In the genomic region with DNA sequence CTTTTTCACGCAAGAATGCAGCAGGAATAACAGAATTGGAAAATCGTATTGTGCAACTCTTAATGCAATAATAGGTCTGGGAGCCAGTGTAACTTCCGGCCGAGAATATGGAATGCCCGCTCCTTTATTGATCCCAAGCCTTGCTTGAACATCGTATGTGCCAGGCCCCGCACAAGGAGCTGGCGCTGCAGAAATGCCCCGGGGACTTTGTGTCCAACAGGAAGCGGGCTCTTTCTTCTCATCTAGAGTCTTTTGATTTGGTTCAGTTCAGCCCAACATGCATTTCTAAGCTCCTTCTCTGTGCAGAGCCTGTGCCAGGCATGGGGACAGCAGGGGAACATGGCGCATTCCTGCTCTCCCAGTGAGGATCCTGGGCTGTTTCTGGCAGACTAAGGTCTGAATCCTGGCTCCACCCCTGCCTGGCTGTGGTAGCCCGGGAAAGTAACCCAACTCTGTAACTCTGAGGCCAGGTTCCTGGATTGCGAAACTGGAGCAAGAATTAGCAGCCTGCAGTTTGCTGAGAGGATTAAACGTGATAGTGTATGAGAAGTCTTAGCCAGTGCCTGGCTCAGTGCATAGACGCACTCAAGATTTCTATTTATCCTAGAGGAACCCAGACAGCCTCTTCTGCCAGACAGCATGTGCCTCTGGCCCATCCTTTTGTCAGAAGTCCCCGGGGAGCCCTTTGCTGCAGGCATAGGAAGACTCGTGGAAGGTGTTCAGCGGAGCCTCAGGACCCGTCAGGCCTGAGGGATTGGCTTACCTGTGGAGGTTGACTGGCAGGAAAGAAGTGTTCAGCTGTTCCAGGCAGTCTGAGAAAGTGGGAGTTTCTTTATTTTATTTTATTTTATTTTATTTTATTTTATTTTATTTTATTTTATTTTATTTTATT, we compare ENCODE assay signal across 10 cellular contexts. TPM values are rescaled to one million over a fixed set of nuclear protein-coding genes. Genes with fewer than 3 reads are reported as not detected.
DNase-seq lines count a peak whose midpoint lies in the region; ATAC-seq and TF ChIP-seq lines count a peak whose summit lies in the region.
"Had no signal": no experiment of that assay in that cellular context is flagged by ENCODE, and none has a peak within 500 bp of the region (broad histone marks: within the 10 kb centered on the region; RNA-seq: fewer than 3 reads in every experiment).

No MANE protein-coding gene starts in this region.

- H3K9me3 ChIP-seq in colonic mucosa (no peaks in the 10 kb centered on the region), mucosa of descending colon (no peaks in the 10 kb centered on the region)

- H3K4me1 ChIP-seq in colonic mucosa, result no peaks in the 10 kb centered on the region
- H3K4me1 ChIP-seq in mucosa of descending colon (ENCODE audit: low read depth), result peaks cover 8% of the 10 kb centered on the region

- no peak for TF ChIP-seq CTCF in colonic mucosa (IDR thresholded peaks at IDR 0.05)
- TF ChIP-seq CTCF in mucosa of descending colon (IDR thresholded peaks at IDR 0.05), result no peak

- H3K36me3 ChIP-seq in colonic mucosa (no peaks in the 10 kb centered on the region), mucosa of descending colon (ENCODE audit: low read depth) (no peaks in the 10 kb centered on the region)
- H3K36me3 ChIP-seq: cardiac muscle cell had no signal

- H3K4me3 ChIP-seq in colonic mucosa (no peak overlapping the region), mucosa of descending colon (no peak overlapping the region)
- H3K4me3 ChIP-seq: cardiac muscle cell had no signal

- no peak overlapping the region for H3K27ac ChIP-seq in colonic mucosa
- H3K27ac ChIP-seq: cardiac muscle cell had no signal

- ATAC-seq in mucosa of descending colon (peak; percentile 87), HG03039 (IDR thresholded peaks at IDR 0.05; ENCODE audit: unreplicated experiment) (no peak), HG02884 (IDR thresholded peaks at IDR 0.05; ENCODE audit: unreplicated experiment) (no peak)

- H3K27me3 ChIP-seq in colonic mucosa, result no peaks in the 10 kb centered on the region
- H3K27me3 ChIP-seq: cardiac muscle cell had no signal

- intact Hi-C loops in colonic mucosa (cut with DNase I), result no loop called here
- intact Hi-C loops in mucosa of descending colon (cut with DNase I, micrococcal nuclease), result no loop called here

- DNase-seq in AML-193 (lab: John Stamatoyannopoulos, UW) (peak; percentile 6 to 27), NCI-H187 treated with DMSO at 0.1 percent for 48 hours (lab: John Stamatoyannopoulos, UW) (peak; percentile 31), colonic mucosa (peak; percentile 79), mucosa of descending colon (peak in 2 of 3 donors; percentile 46 to 57)
- DNase-seq in stimulated activated CD4-positive, alpha-beta T cell treated with anti-CD3 and anti-CD28 coated beads, Interleukin-2, amount 100 ng/mL, for 24 hours, result no peak
- no peak for DNase-seq in stimulated activated CD4-positive, alpha-beta T cell treated with anti-CD3 and anti-CD28 coated beads, Interleukin-15, amount 100 ng/mL, for 24 hours
- DNase-seq: NCI-H1436 treated with DMSO at 0.1 percent for 48 hours had no signal

- H3K9ac ChIP-seq in colonic mucosa (ENCODE audit: low read depth in 2 of 2, low read length in 2 of 2), result no peak overlapping the region

RNA-seq across cellular contexts. Expression of gene CDCP2, which starts 1.0 kb away (rescaled TPM):
- total RNA-seq in colonic mucosa (under 1 TPM in 1 of 2 donors, not detected in 1; 0.10 TPM), mucosa of descending colon (under 1 TPM in 2 of 3 donors, not detected in 1; 0.09 to 0.26 TPM)

RNA-seq across cellular contexts. Expression of gene CYB5RL, which starts 46.0 kb away (rescaled TPM):
- total RNA-seq in colonic mucosa, result 10 to 100 TPM in 1 of 2 donors, 1 to 10 TPM in 1; 3.6 to 12.1 TPM
- total RNA-seq in mucosa of descending colon, result 1 to 10 TPM; 6.9 to 9.1 (median 7.7) TPM

RNA-seq across cellular contexts. Expression of gene MRPL37, which starts 46.2 kb away (rescaled TPM):
- 100 to 1,000 TPM in 1 of 2 donors, 10 to 100 TPM in 1; 76.7 to 157 TPM for total RNA-seq in colonic mucosa
- 10 to 100 TPM; 46.5 to 84.7 (median 58.8) TPM for total RNA-seq in mucosa of descending colon

Comparison
In these comparisons a context has a peak if more than half of its experiments do, and no peak if none do; other contexts are left out.
1. DNase-seq: peak in AML-193 (2 of 2), NCI-H187 treated with DMSO at 0.1 percent for 48 hours (single experiment), colonic mucosa (single experiment) and mucosa of descending colon (2 of 3); none in stimulated activated CD4-positive, alpha-beta T cell treated with anti-CD3 and anti-CD28 coated beads, Interleukin-2, amount 100 ng/mL, for 24 hours (0 of 2) and stimulated activated CD4-positive, alpha-beta T cell treated with anti-CD3 and anti-CD28 coated beads, Interleukin-15, amount 100 ng/mL, for 24 hours (single experiment).